26 cellular contexts compared by ENCODE assay signal in the genomic region with DNA sequence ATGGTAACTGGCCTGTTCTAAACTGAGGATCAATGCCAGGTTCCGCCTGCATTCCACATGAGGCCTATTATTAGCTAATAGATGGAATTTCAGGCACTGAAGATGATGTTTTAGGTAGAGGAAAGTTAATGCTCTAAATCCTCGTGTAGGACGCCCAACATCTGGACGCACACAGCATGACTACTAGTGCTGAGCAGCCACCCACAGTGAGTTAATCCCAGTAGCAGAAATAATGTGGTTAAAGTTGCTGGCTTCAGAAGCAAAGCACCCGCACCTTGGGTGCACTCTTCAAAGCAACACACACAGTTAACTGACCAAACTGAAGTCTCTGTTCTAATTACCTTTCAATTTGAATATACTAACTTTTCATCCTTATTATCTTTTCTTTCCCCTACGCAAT.
"Had no signal": no experiment of that assay in that cellular context is flagged by ENCODE, and none has a peak within 500 bp of the region (broad histone marks: within the 10 kb centered on the region; RNA-seq: fewer than 3 reads in every experiment).

No MANE protein-coding gene starts in this region.

- H3K4me3 Mint-ChIP-seq: effector memory CD8-positive, alpha-beta T cell; memory B cell; mesothelial cell of epicardium; naive thymus-derived CD4-positive, alpha-beta T cell; nephron progenitor cell; stimulated activated effector memory CD8-positive, alpha-beta T cell treated with anti-CD3 and anti-CD28 coated beads, Interleukin-12 subunit alpha, Interleukin-12 subunit beta, amount 100 ng/mL, for 72 hours; type B pancreatic cell had no signal

- ATAC-seq: effector memory CD8-positive, alpha-beta T cell; gastrocnemius medialis; left lobe of liver; naive thymus-derived CD4-positive, alpha-beta T cell; psoas muscle; right cardiac atrium; stimulated activated effector memory CD8-positive, alpha-beta T cell treated with anti-CD3 and anti-CD28 coated beads, Interleukin-12 subunit alpha, Interleukin-12 subunit beta, amount 100 ng/mL, for 72 hours had no signal

- H3K4me1 ChIP-seq: gastrocnemius medialis, psoas muscle, sigmoid colon, tibial artery had no signal

- H3K27ac Mint-ChIP-seq: effector memory CD8-positive, alpha-beta T cell; memory B cell; mesothelial cell of epicardium; naive thymus-derived CD4-positive, alpha-beta T cell; stimulated activated effector memory CD8-positive, alpha-beta T cell treated with anti-CD3 and anti-CD28 coated beads, Interleukin-12 subunit alpha, Interleukin-12 subunit beta, amount 100 ng/mL, for 72 hours had no signal

- H3K36me3 ChIP-seq: gastrocnemius medialis, ovary, sigmoid colon, stomach, tibial artery had no signal

- H3K27me3 ChIP-seq: gastrocnemius medialis, ovary, sigmoid colon, stomach, tibial artery had no signal

- H3K27ac ChIP-seq: coronary artery, gastrocnemius medialis, ovary, psoas muscle, sigmoid colon, tibial artery had no signal

- H3K36me3 Mint-ChIP-seq: memory B cell; stimulated activated effector memory CD8-positive, alpha-beta T cell treated with anti-CD3 and anti-CD28 coated beads, Interleukin-12 subunit alpha, Interleukin-12 subunit beta, amount 100 ng/mL, for 72 hours; type B pancreatic cell had no signal

- H3K4me3 ChIP-seq: coronary artery, gastrocnemius medialis, lung, mucosa of descending colon, ovary, psoas muscle, sigmoid colon, stomach, tibial artery had no signal

- H3K4me1 Mint-ChIP-seq: memory B cell; mesothelial cell of epicardium; nephron progenitor cell; stimulated activated effector memory CD8-positive, alpha-beta T cell treated with anti-CD3 and anti-CD28 coated beads, Interleukin-12 subunit alpha, Interleukin-12 subunit beta, amount 100 ng/mL, for 72 hours had no signal

- H3K9me3 ChIP-seq: gastrocnemius medialis, mucosa of descending colon, ovary, psoas muscle, sigmoid colon, stomach, tibial artery had no signal

- H3K9me3 Mint-ChIP-seq: effector memory CD8-positive, alpha-beta T cell; memory B cell; mesothelial cell of epicardium; naive thymus-derived CD4-positive, alpha-beta T cell; nephron progenitor cell; stimulated activated effector memory CD8-positive, alpha-beta T cell treated with anti-CD3 and anti-CD28 coated beads, Interleukin-12 subunit alpha, Interleukin-12 subunit beta, amount 100 ng/mL, for 72 hours; type B pancreatic cell had no signal

- H3K27me3 Mint-ChIP-seq: effector memory CD8-positive, alpha-beta T cell; memory B cell; naive thymus-derived CD4-positive, alpha-beta T cell; type B pancreatic cell had no signal

- DNase-seq: dermis blood vessel endothelial cell; effector memory CD8-positive, alpha-beta T cell; foreskin fibroblast; gastrocnemius medialis; head of caudate nucleus; naive thymus-derived CD4-positive, alpha-beta T cell; nephron progenitor cell; occipital lobe; ovary; posterior cingulate gyrus; psoas muscle; right cardiac atrium; sigmoid colon; stimulated activated CD4-positive, alpha-beta T cell treated with anti-CD3 and anti-CD28 coated beads, Interleukin-2, amount 100 ng/mL, for 24 hours; stimulated activated CD4-positive, alpha-beta T cell treated with anti-CD3 and anti-CD28 coated beads, Interleukin-4, amount 100 ng/mL, for 24 hours; stimulated activated naive CD4-positive, alpha-beta T cell treated with Interleukin-2 at 50 U/mL for 16 hours; tibial artery had no signal
